8 cellular contexts compared by ENCODE assay signal in the genomic region with DNA sequence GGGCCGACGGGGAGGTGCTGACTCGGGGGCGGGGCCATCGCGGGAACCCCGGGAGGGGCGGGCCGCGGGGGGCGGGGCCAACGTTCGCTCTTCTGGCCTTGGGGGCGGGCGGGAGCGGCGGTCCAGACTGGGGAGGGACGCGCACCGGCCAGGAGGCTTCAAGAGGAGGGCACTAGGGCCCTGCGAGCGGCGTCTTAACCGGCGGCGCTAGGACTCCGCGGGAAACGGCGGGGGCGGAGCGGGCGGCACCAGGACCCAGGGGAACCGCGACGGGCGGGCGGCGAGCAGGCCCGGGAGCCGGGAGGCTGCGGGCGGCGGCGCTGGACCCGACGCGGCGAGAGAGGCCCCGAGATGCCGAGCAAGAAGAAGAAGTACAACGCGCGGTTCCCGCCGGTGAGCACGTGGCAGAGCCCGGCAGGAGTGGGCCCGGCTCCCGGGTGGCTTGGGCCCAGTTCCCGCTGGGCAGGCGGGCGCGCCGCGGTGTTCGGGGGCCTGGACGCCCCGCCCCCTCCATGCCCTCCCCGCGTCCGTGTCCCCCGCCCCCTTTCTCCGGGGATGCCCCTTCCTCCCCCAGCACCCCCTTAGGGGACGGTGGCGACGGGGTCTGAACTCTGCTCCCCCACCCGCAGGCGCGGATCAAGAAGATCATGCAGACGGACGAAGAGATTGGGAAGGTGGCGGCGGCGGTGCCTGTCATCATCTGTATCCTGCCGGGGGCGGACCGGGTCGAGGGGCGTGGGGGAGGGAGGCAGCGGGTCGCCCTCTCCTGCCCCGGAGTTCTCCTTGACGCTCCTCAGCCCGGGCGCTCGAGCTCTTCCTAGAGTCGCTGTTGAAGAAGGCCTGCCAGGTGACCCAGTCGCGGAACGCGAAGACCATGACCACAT. TPM values are rescaled to one million over a fixed set of nuclear protein-coding genes. Genes with fewer than 3 reads are reported as not detected.
DNase-seq lines count a peak whose midpoint lies in the region; ATAC-seq and TF ChIP-seq lines count a peak whose summit lies in the region.

A gene with protein sequence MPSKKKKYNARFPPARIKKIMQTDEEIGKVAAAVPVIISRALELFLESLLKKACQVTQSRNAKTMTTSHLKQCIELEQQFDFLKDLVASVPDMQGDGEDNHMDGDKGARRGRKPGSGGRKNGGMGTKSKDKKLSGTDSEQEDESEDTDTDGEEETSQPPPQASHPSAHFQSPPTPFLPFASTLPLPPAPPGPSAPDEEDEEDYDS (plus strand): TSS at position 276 of the 884 bp plus-strand sequence. CDS start 76 bp downstream, at position 352.

- H3K27me3 ChIP-seq in ovary (no peaks in the 10 kb centered on the region), thymus (ENCODE audit: control insufficient read depth, insufficient read depth) (no peaks in the 10 kb centered on the region)

- H3K4me1 ChIP-seq in ovary (ENCODE audit: insufficient read depth) (peaks cover 37% of the 10 kb centered on the region), thymus (ENCODE audit: control insufficient read depth, insufficient read depth, low read length) (peaks cover 28% of the 10 kb centered on the region)

- ATAC-seq in HG02763 (IDR thresholded peaks at IDR 0.05; ENCODE audit: unreplicated experiment): peak; percentile 83
- ATAC-seq in Right ventricle myocardium inferior: peak; percentile 96

- TF ChIP-seq EP300 in ovary (IDR thresholded peaks at IDR 0.05): no peak

- H3K4me3 ChIP-seq in ovary (peak within 1 kb of the TSS; percentile 92), thymus (ENCODE audit: low read length) (peak within 1 kb of the TSS; percentile 89)

- H3K36me3 ChIP-seq in ovary (no peaks in the 10 kb centered on the region), thymus (ENCODE audit: control insufficient read depth, insufficient read depth) (peaks cover 19% of the 10 kb centered on the region)

- WGBS in ovary, 3 donors: 1% methylated on average over 44 to 102 of the region's 102 CpGs
- WGBS in thymus: under 1% methylated on average over 102 of the region's 102 CpGs

- intact Hi-C loops in Right ventricle myocardium inferior (cut with DNase I): loop anchor here (1.0 to 2.0 kb wide), 3 partner anchors 31 to 61 kb away; a partner anchor contains a TSS
- intact Hi-C loops in ovary (cut with DNase I): loop anchor here in 2 of 4 donors (2.0 to 5.0 kb wide), 3 partner anchors 31 to 48 kb away; a partner anchor contains a TSS

- DNase-seq in NCI-H1417 treated with DMSO at 0.1 percent for 48 hours (lab: John Stamatoyannopoulos, UW) (peak; percentile 94), SW 1271 (lab: John Stamatoyannopoulos, UW) (peak; percentile 85 to 94), Right ventricle myocardium inferior (ENCODE audit: missing footprints) (peak; percentile 100), ovary (peak; percentile 99)
- DNase-seq in activated naive CD8-positive, alpha-beta T cell treated with anti-CD3 and anti-CD28 coated beads, Interleukin-2, amount 50 U/mL, for 16 hours (ENCODE audit: low read depth, low spot score): peak; percentile 97

- H3K9me3 ChIP-seq in ovary (no peaks in the 10 kb centered on the region), thymus (ENCODE audit: control insufficient read depth) (no peaks in the 10 kb centered on the region)

- TF ChIP-seq POLR2A in GM10847 (IDR thresholded peaks at IDR 0.05; ENCODE audit: extremely low read depth, insufficient read length) (peak; percentile 31), ovary (IDR thresholded peaks at IDR 0.05) (peak; percentile 63)

- peak within 1 kb of the TSS; percentile 79 to 84 for H3K27ac ChIP-seq in ovary
- H3K27ac ChIP-seq in thymus (ENCODE audit: low read depth): peak within 1 kb of the TSS; percentile 93

- TF ChIP-seq CTCF in ovary (IDR thresholded peaks at IDR 0.05): no peak

RNA-seq across cellular contexts. Expression of the gene that starts here (rescaled TPM):
- total RNA-seq in Right ventricle myocardium inferior (110 TPM), ovary (10 to 100 TPM; 40.2 to 84.4 (median 78.3) TPM)
- polyA plus RNA-seq in ovary (10 to 100 TPM; 22.2 to 86.7 TPM), thymus (131 TPM)

Comparison
In these comparisons a context has a peak if more than half of its experiments do, and no peak if none do; other contexts are left out.
1. Peak in every context shown above with its lines: DNase-seq, ATAC-seq, H3K4me3 ChIP-seq and H3K27ac ChIP-seq.